ENCODE assay signal across 21 cellular contexts in the genomic region with DNA sequence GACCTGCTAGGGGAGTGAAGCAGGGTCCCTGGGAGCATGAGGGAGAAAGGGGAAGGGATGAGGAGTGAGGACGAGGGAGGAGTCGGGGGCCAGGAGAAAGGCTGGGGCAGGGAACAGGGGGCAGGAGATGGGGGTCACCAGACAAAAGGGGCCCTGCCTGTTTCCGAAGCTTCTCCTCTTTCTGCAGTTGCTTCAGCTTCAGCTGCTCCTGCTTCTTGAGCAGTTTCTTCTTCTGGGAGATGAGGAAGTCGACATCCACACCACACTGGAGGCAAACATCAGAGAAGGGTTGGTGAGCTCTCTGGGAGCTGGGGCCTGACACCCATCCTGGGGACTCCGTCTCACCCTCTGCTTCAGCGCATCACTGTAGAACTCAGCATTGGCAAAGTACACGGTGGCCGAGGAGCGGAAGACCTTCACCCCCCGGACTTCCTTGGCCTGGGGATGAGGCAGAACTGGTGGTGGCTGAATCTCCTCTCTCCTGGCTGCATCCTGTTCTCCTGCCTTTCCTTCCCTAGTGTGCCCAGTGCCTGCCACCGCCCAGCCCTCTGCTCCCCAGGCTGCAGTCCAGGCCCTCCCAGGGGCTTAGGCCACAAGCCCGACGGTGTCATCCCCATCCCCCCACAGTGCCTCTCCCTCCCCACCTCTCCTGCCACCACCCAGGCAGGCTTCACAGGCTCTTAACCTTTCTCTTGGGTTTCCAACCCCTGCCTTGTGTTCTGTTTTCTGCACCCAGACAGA. TPM values are rescaled to one million over a fixed set of nuclear protein-coding genes. Genes with fewer than 3 reads are reported as not detected.
DNase-seq lines count a peak whose midpoint lies in the region; ATAC-seq and TF ChIP-seq lines count a peak whose summit lies in the region.
"Had no signal": no experiment of that assay in that cellular context is flagged by ENCODE, and none has a peak within 500 bp of the region (broad histone marks: within the 10 kb centered on the region; RNA-seq: fewer than 3 reads in every experiment).

No MANE protein-coding gene starts in this region.

- no peak for ATAC-seq in activated naive CD8-positive, alpha-beta T cell treated with anti-CD3 and anti-CD28 coated beads, Interleukin-2, amount 10 ng/mL, durations not matched to agents 7 days and 5 days (ENCODE audit: low read depth)
- no peak for ATAC-seq in activated naive CD8-positive, alpha-beta T cell treated with anti-CD3 and anti-CD28 coated beads, Interleukin-2, amount 50 U/mL, for 24 hours
- ATAC-seq: A549; CD8-positive, alpha-beta T cell had no signal

- H3K27me3 Mint-ChIP-seq in activated naive CD8-positive, alpha-beta T cell treated with anti-CD3 and anti-CD28 coated beads, Interleukin-2, amount 10 ng/mL, durations not matched to agents 7 days and 5 days: no peaks in the 10 kb centered on the region
- H3K27me3 Mint-ChIP-seq in activated naive CD8-positive, alpha-beta T cell treated with anti-CD3 and anti-CD28 coated beads, Interleukin-2, amount 50 U/mL, for 24 hours: no peaks in the 10 kb centered on the region
- peaks cover 0 to 5% (median 4%) of the 10 kb centered on the region in 3 donors for H3K27me3 Mint-ChIP-seq in CD14-positive monocyte (ENCODE audit: low read depth in 3 of 3)
- no peaks in the 10 kb centered on the region for H3K27me3 Mint-ChIP-seq in dendritic cell treated with granulocyte-macrophage colony-stimulating factor and Interleukin-4, amounts not matched to agents 40 ng/mL and 50 ng/mL, for 4 days

- H3K36me3 ChIP-seq in neuronal stem cell (replicated peaks in 1 of 2; ENCODE audit: control insufficient read depth in 2 of 2, insufficient read depth in 2 of 2, low read length in 2 of 2): peaks cover 71 to 92% of the 10 kb centered on the region in 2 donors
- H3K36me3 ChIP-seq: BE2C had no signal

- H3K4me2 ChIP-seq in neuronal stem cell (ENCODE audit: insufficient read depth, low read length, poor library complexity, severe bottlenecking): no peak overlapping the region
- H3K4me2 ChIP-seq: A549 had no signal

- H3K9ac ChIP-seq in neuronal stem cell (ENCODE audit: low read depth, low read length, poor library complexity): peak overlapping the region; percentile 57

- H3K27ac Mint-ChIP-seq in activated naive CD8-positive, alpha-beta T cell treated with anti-CD3 and anti-CD28 coated beads, Interleukin-2, amount 10 ng/mL, durations not matched to agents 7 days and 5 days: peak overlapping the region; percentile 21
- no peak overlapping the region for H3K27ac Mint-ChIP-seq in activated naive CD8-positive, alpha-beta T cell treated with anti-CD3 and anti-CD28 coated beads, Interleukin-2, amount 50 U/mL, for 24 hours
- peak overlapping the region in 5 of 7 donors; percentile 2 to 60 (median 34) for H3K27ac Mint-ChIP-seq in CD14-positive monocyte
- H3K27ac Mint-ChIP-seq in dendritic cell treated with granulocyte-macrophage colony-stimulating factor and Interleukin-4, amounts not matched to agents 40 ng/mL and 50 ng/mL, for 4 days: peak overlapping the region; percentile 12
- H3K27ac Mint-ChIP-seq: HFFc6 had no signal

- H2BK15ac ChIP-seq in neuronal stem cell (ENCODE audit: low read length): no peak overlapping the region

- no peak overlapping the region for H2BK12ac ChIP-seq in neuronal stem cell (ENCODE audit: low read length)

- peaks cover 31% of the 10 kb centered on the region for H3K36me3 Mint-ChIP-seq in activated naive CD8-positive, alpha-beta T cell treated with anti-CD3 and anti-CD28 coated beads, Interleukin-2, amount 10 ng/mL, durations not matched to agents 7 days and 5 days
- H3K36me3 Mint-ChIP-seq in activated naive CD8-positive, alpha-beta T cell treated with anti-CD3 and anti-CD28 coated beads, Interleukin-2, amount 50 U/mL, for 24 hours (ENCODE audit: low read depth): peaks cover 13% of the 10 kb centered on the region
- peaks cover 76 to 93% of the 10 kb centered on the region in 2 donors for H3K36me3 Mint-ChIP-seq in CD14-positive monocyte
- H3K36me3 Mint-ChIP-seq in dendritic cell treated with granulocyte-macrophage colony-stimulating factor and Interleukin-4, amounts not matched to agents 40 ng/mL and 50 ng/mL, for 4 days (ENCODE audit: low read depth): peaks cover 100% of the 10 kb centered on the region

- H3K4me3 Mint-ChIP-seq in activated naive CD8-positive, alpha-beta T cell treated with anti-CD3 and anti-CD28 coated beads, Interleukin-2, amount 10 ng/mL, durations not matched to agents 7 days and 5 days: no peak overlapping the region
- no peak overlapping the region for H3K4me3 Mint-ChIP-seq in activated naive CD8-positive, alpha-beta T cell treated with anti-CD3 and anti-CD28 coated beads, Interleukin-2, amount 50 U/mL, for 24 hours
- no peak overlapping the region for H3K4me3 Mint-ChIP-seq in CD14-positive monocyte
- H3K4me3 Mint-ChIP-seq in dendritic cell treated with granulocyte-macrophage colony-stimulating factor and Interleukin-4, amounts not matched to agents 40 ng/mL and 50 ng/mL, for 4 days: no peak overlapping the region
- H3K4me3 Mint-ChIP-seq: CD8-positive, alpha-beta T cell; HFFc6 had no signal

- H3K4me1 ChIP-seq in neuronal stem cell (ENCODE audit: control insufficient read depth in 2 of 2, insufficient read depth in 1 of 2, low read depth in 1 of 2, low read length in 2 of 2): no peaks in the 10 kb centered on the region
- H3K4me1 ChIP-seq: A549, BE2C, HAP-1 had no signal

- no peak overlapping the region for H2AFZ ChIP-seq in neuronal stem cell (ENCODE audit: low read length)

- no peaks in the 10 kb centered on the region for H3K9me3 Mint-ChIP-seq in activated naive CD8-positive, alpha-beta T cell treated with anti-CD3 and anti-CD28 coated beads, Interleukin-2, amount 10 ng/mL, durations not matched to agents 7 days and 5 days
- H3K9me3 Mint-ChIP-seq in activated naive CD8-positive, alpha-beta T cell treated with anti-CD3 and anti-CD28 coated beads, Interleukin-2, amount 50 U/mL, for 24 hours: no peaks in the 10 kb centered on the region
- H3K9me3 Mint-ChIP-seq in CD14-positive monocyte: peaks cover 0 to 3% (median 0%) of the 10 kb centered on the region in 7 donors
- no peaks in the 10 kb centered on the region for H3K9me3 Mint-ChIP-seq in dendritic cell treated with granulocyte-macrophage colony-stimulating factor and Interleukin-4, amounts not matched to agents 40 ng/mL and 50 ng/mL, for 4 days
- H3K9me3 Mint-ChIP-seq: CD8-positive, alpha-beta T cell; HFFc6 had no signal

- no peak overlapping the region for H2BK5ac ChIP-seq in neuronal stem cell (ENCODE audit: low read length)

- H3K27ac ChIP-seq in neuronal stem cell (replicated peaks; ENCODE audit: low read length): no peak overlapping the region
- H3K27ac ChIP-seq: A549, C4-2B had no signal

- H3K4ac ChIP-seq in neuronal stem cell (ENCODE audit: low read length): no peak overlapping the region

- no peaks in the 10 kb centered on the region for H3K27me3 ChIP-seq in neuronal stem cell (ENCODE audit: control insufficient read depth in 3 of 3, insufficient read depth in 3 of 3, low read depth in 1 of 3, low read length in 3 of 3)
- H3K27me3 ChIP-seq: BE2C had no signal

- H3K9me3 ChIP-seq in neuronal stem cell (replicated peaks in 1 of 2; ENCODE audit: control insufficient read depth in 2 of 2, insufficient read depth in 1 of 2, low read depth in 1 of 2, low read length in 2 of 2): no peaks in the 10 kb centered on the region
- H3K9me3 ChIP-seq: A549, BE2C, HAP-1 had no signal

- POLR2A ChIA-PET in activated naive CD8-positive, alpha-beta T cell treated with anti-CD3 and anti-CD28 coated beads, Interleukin-2, amount 10 ng/mL, durations not matched to agents 7 days and 5 days (lab: Charles Lee): no interaction called here

- H3K14ac ChIP-seq in neuronal stem cell (ENCODE audit: low read length): no peak overlapping the region

- no peak overlapping the region for H3K23ac ChIP-seq in neuronal stem cell (ENCODE audit: low read depth, low read length, poor library complexity)

- intact Hi-C loops in CD14-positive monocyte (cut with micrococcal nuclease): no loop called here
- intact Hi-C loops in dendritic cell treated with granulocyte-macrophage colony-stimulating factor and Interleukin-4, amounts not matched to agents 40 ng/mL and 50 ng/mL, for 4 days (cut with micrococcal nuclease): no loop called here

- no CpG with 5 or more reads among the region's 13 CpGs for WGBS in neuronal stem cell (ENCODE audit: extremely low coverage in 2 of 2, insufficient read length in 2 of 2, insufficient replicate concordance in 1 of 2), 2 donors

- no peak overlapping the region for H2AK5ac ChIP-seq in neuronal stem cell (ENCODE audit: low read depth, low read length)

- no peak overlapping the region for H4K8ac ChIP-seq in neuronal stem cell (ENCODE audit: low read depth, low read length)

- H3K4me1 Mint-ChIP-seq in activated naive CD8-positive, alpha-beta T cell treated with anti-CD3 and anti-CD28 coated beads, Interleukin-2, amount 10 ng/mL, durations not matched to agents 7 days and 5 days: peaks cover 12% of the 10 kb centered on the region
- H3K4me1 Mint-ChIP-seq in activated naive CD8-positive, alpha-beta T cell treated with anti-CD3 and anti-CD28 coated beads, Interleukin-2, amount 50 U/mL, for 24 hours: no peaks in the 10 kb centered on the region
- H3K4me1 Mint-ChIP-seq in CD14-positive monocyte: peaks cover 1% of the 10 kb centered on the region
- H3K4me1 Mint-ChIP-seq in dendritic cell treated with granulocyte-macrophage colony-stimulating factor and Interleukin-4, amounts not matched to agents 40 ng/mL and 50 ng/mL, for 4 days (ENCODE audit: low read depth): peaks cover 16% of the 10 kb centered on the region

- no peak overlapping the region for H2BK120ac ChIP-seq in neuronal stem cell (ENCODE audit: low read depth, low read length)

- H3K79me1 ChIP-seq in neuronal stem cell (ENCODE audit: low read depth, low read length): peaks cover 5% of the 10 kb centered on the region

- DNase-seq in activated naive CD8-positive, alpha-beta T cell treated with anti-CD3 and anti-CD28 coated beads, Interleukin-2, amount 10 ng/mL, durations not matched to agents 7 days and 5 days: no peak
- DNase-seq in activated naive CD8-positive, alpha-beta T cell treated with anti-CD3 and anti-CD28 coated beads, Interleukin-2, amount 50 U/mL, for 24 hours: no peak
- DNase-seq in CD14-positive monocyte (ENCODE audit: low spot score): no peak
- no peak for DNase-seq in neuronal stem cell (ENCODE audit: low spot score)
- DNase-seq in GM10266 (ENCODE audit: extremely low spot score): no peak
- DNase-seq in HUDEP-2 (lab: John Stamatoyannopoulos, UW; ENCODE audit: unreplicated experiment in 76 of 76): no peak
- DNase-seq in activated gamma-delta T cell (lab: John Stamatoyannopoulos, UW): no peak
- DNase-seq: BE2C; CD8-positive, alpha-beta T cell; COR-L47; DMS153; DMS79 treated with DMSO at 0.1 percent for 48 hours; EL; GOT3; HFFc6; IMR-90 had no signal

- no peak overlapping the region for H3K4me3 ChIP-seq in neuronal stem cell (ENCODE audit: low read length in 2 of 2)
- H3K4me3 ChIP-seq: A549, HAP-1 had no signal

- no peak overlapping the region for H3K18ac ChIP-seq in neuronal stem cell (ENCODE audit: low read length)

- no peak for TF ChIP-seq CTCF in CD14-positive monocyte (IDR thresholded peaks at IDR 0.05)
- no peak for TF ChIP-seq CTCF in GM10266 (IDR thresholded peaks at IDR 0.05; ENCODE audit: control insufficient read depth, insufficient read depth, low read depth, missing control alignments)

- no peak overlapping the region for H4K91ac ChIP-seq in neuronal stem cell (ENCODE audit: low read depth, low read length, poor library complexity)

RNA-seq across cellular contexts. Expression of a gene that starts 6.8 kb away (rescaled TPM):
- total RNA-seq in activated naive CD8-positive, alpha-beta T cell treated with anti-CD3 and anti-CD28 coated beads, Interleukin-2, amount 10 ng/mL, durations not matched to agents 7 days and 5 days: 10 to 100 TPM; 54.4 to 54.7 TPM
- polyA plus RNA-seq in CD14-positive monocyte: 10 to 100 TPM; 16.3 to 20.4 TPM
- polyA plus RNA-seq in neuronal stem cell (2013, experiment 1 of 2): 30.0 TPM
- polyA plus RNA-seq in neuronal stem cell (2013, experiment 2 of 2): 29.9 TPM

RNA-seq across cellular contexts. Expression of a gene that starts 6.9 kb away (rescaled TPM):
- not detected for total RNA-seq in activated naive CD8-positive, alpha-beta T cell treated with anti-CD3 and anti-CD28 coated beads, Interleukin-2, amount 10 ng/mL, durations not matched to agents 7 days and 5 days
- not detected for polyA plus RNA-seq in CD14-positive monocyte
- polyA plus RNA-seq in neuronal stem cell (2013, experiment 1 of 2): 0.15 TPM
- polyA plus RNA-seq in neuronal stem cell (2013, experiment 2 of 2): not detected
- total RNA-seq: CD8-positive, alpha-beta T cell; IMR-90 had no signal
- polyA plus RNA-seq: A549, AG04450 had no signal

RNA-seq across cellular contexts. Expression of a gene that starts 19.0 kb away (rescaled TPM):
- 100 to 1,000 TPM; 144 to 148 TPM for total RNA-seq in activated naive CD8-positive, alpha-beta T cell treated with anti-CD3 and anti-CD28 coated beads, Interleukin-2, amount 10 ng/mL, durations not matched to agents 7 days and 5 days
- polyA plus RNA-seq in CD14-positive monocyte: 100 to 1,000 TPM; 350 to 409 TPM
- 137 TPM for polyA plus RNA-seq in neuronal stem cell (2013, experiment 1 of 2)
- 134 TPM for polyA plus RNA-seq in neuronal stem cell (2013, experiment 2 of 2)

RNA-seq across cellular contexts. Expression of a gene that starts 33.3 kb away (rescaled TPM):
- total RNA-seq in activated naive CD8-positive, alpha-beta T cell treated with anti-CD3 and anti-CD28 coated beads, Interleukin-2, amount 10 ng/mL, durations not matched to agents 7 days and 5 days: 1 to 10 TPM; 1.0 to 1.6 TPM
- under 1 TPM in 1 of 2 donors, not detected in 1; 0.37 TPM for polyA plus RNA-seq in CD14-positive monocyte
- polyA plus RNA-seq in neuronal stem cell (2013, experiment 1 of 2): 8.2 TPM
- 7.8 TPM for polyA plus RNA-seq in neuronal stem cell (2013, experiment 2 of 2)

RNA-seq across cellular contexts. Expression of a gene that starts 34.2 kb away (rescaled TPM):
- 10 to 100 TPM; 15.6 to 16.2 TPM for total RNA-seq in activated naive CD8-positive, alpha-beta T cell treated with anti-CD3 and anti-CD28 coated beads, Interleukin-2, amount 10 ng/mL, durations not matched to agents 7 days and 5 days
- not detected for polyA plus RNA-seq in CD14-positive monocyte
- 8.4 TPM for polyA plus RNA-seq in neuronal stem cell (2013, experiment 1 of 2)
- 8.5 TPM for polyA plus RNA-seq in neuronal stem cell (2013, experiment 2 of 2)
